In the genomic region with DNA sequence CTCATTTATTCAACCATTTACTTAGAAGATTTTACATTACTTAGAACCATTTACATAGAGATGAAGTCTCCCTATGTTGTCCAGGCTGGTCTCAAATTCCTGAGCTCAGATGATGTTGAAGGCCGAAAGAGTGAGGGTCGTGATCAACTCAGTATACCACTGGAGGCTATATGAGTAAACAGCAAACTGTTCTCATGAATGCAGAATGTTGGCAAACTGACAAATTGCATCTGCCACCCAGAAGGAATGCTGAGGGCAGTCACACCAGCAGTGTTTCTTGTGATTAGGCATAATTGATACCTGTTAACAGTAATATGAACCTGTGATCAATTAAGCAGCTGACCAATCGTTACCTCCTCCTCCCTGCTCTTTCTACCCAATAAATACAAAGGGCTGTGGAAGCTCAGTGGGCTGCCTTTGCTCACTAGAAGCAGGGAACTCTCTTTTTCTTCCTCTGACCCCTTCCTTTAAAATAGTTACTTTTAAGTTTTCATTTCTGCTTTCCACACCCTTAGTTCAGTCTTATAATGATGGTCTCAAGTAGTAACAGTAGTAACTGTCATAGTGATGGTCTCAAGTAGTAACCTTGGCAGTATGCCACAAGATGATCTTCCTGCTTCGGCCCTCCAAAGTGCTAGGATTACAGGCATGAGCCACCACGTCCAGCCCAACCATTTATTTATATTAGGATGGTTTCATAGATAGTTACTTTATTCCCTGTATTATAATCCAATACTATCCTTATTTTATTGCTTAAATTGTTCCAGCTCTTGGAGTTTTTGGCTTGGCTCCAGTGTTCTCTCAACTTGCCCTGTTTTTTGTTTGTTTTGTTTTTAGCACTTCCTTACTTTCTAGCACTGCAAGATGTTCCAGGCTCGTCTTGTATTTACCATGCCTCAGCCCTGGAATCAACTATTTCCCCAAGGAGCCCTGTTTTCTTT, we compare ENCODE assay signal across 9 cellular contexts. TPM values are rescaled to one million over a fixed set of nuclear protein-coding genes. Genes with fewer than 3 reads are reported as not detected.
DNase-seq lines count a peak whose midpoint lies in the region; ATAC-seq, FAIRE-seq and TF ChIP-seq lines count a peak whose summit lies in the region.
"Had no signal": no experiment of that assay in that cellular context is flagged by ENCODE, and none has a peak within 500 bp of the region (broad histone marks: within the 10 kb centered on the region; RNA-seq: fewer than 3 reads in every experiment).

No MANE protein-coding gene starts in this region.

- H3K4me2 ChIP-seq in keratinocyte (ENCODE audit: control insufficient read depth, extremely low read depth, insufficient read depth, low read depth, low read length), result peak overlapping the region; percentile 61

- DNase-seq in NCI-H1105 treated with DMSO at 0.1 percent for 48 hours (lab: John Stamatoyannopoulos, UW), result peak; percentile 16
- DNase-seq in NCI-H1105 (lab: John Stamatoyannopoulos, UW), result no peak
- no peak for DNase-seq in ascending aorta (ENCODE audit: low spot score in 2 of 2)
- DNase-seq in keratinocyte (ENCODE audit: low read depth, low spot score), result no peak
- no peak for DNase-seq in thoracic aorta (ENCODE audit: low spot score)
- DNase-seq in GM12892 (ENCODE audit: insufficient read length), result no peak
- DNase-seq in activated naive CD4-positive, alpha-beta T cell (lab: John Stamatoyannopoulos, UW), result no peak
- no peak for DNase-seq in effector CD4-positive, alpha-beta T cell
- DNase-seq: activated CD4-positive, CD25-positive, alpha-beta regulatory T cell had no signal

- no peak overlapping the region for H3K4me3 ChIP-seq in ascending aorta
- H3K4me3 ChIP-seq in keratinocyte (ENCODE audit: control insufficient read depth in 2 of 3, extremely low read depth in 1 of 3, insufficient read depth in 2 of 3, low read depth in 1 of 3, low read length in 3 of 3), result no peak overlapping the region
- H3K4me3 ChIP-seq in thoracic aorta, result no peak overlapping the region

- dilution Hi-C loops in keratinocyte (cut with MboI; ENCODE audit: extremely low pct_ligation_motif_present, low sequenced_read_pairs), result no loop called here

- no peak for ATAC-seq in thoracic aorta (ENCODE audit: insufficient number of reproducible peaks, low FRiP score, low read depth)

- H3K79me2 ChIP-seq in keratinocyte (ENCODE audit: control insufficient read depth, insufficient read depth, low read length), result no peaks in the 10 kb centered on the region

- no peaks in the 10 kb centered on the region for H3K9me3 ChIP-seq in ascending aorta
- no peaks in the 10 kb centered on the region for H3K9me3 ChIP-seq in keratinocyte (ENCODE audit: control insufficient read depth, low read depth, low read length)
- H3K9me3 ChIP-seq in thoracic aorta, result no peaks in the 10 kb centered on the region

- H3K27ac ChIP-seq in ascending aorta, result peak overlapping the region; percentile 34 to 50
- H3K27ac ChIP-seq in keratinocyte (ENCODE audit: control insufficient read depth, insufficient read depth, low read length), result peak overlapping the region; percentile 45
- peak overlapping the region; percentile 11 to 42 for H3K27ac ChIP-seq in thoracic aorta

- no peak for TF ChIP-seq POLR2A in GM12892 (IDR thresholded peaks at IDR 0.05; ENCODE audit: low read depth, low read length)

- H3K4me1 ChIP-seq in ascending aorta, result peaks cover 7 to 13% of the 10 kb centered on the region in 2 donors
- peaks cover 58% of the 10 kb centered on the region for H3K4me1 ChIP-seq in keratinocyte (ENCODE audit: control insufficient read depth, extremely low read depth, insufficient read depth, low read length)
- H3K4me1 ChIP-seq in thoracic aorta (ENCODE audit: control insufficient read depth in 1 of 2, low read depth in 2 of 2), result peaks cover 19 to 37% of the 10 kb centered on the region in 2 donors

- no peaks in the 10 kb centered on the region for H3K27me3 ChIP-seq in ascending aorta
- H3K27me3 ChIP-seq in keratinocyte (ENCODE audit: control insufficient read depth, extremely low read depth, insufficient read depth, low read length), result no peaks in the 10 kb centered on the region
- H3K27me3 ChIP-seq in thoracic aorta (replicated peaks; ENCODE audit: insufficient read depth), result no peaks in the 10 kb centered on the region

- no peak overlapping the region for H2AFZ ChIP-seq in keratinocyte (ENCODE audit: control insufficient read depth, low read length)

- peak overlapping the region; percentile 51 for H3K9ac ChIP-seq in keratinocyte (ENCODE audit: control insufficient read depth, extremely low read depth, insufficient read depth, low read length)

- FAIRE-seq in keratinocyte (lab: Jason Lieb, UNC), result peak; percentile 23
- FAIRE-seq in GM12892 (lab: Jason Lieb, UNC), result no peak

- no peaks in the 10 kb centered on the region for H3K9me1 ChIP-seq in keratinocyte (ENCODE audit: control insufficient read depth, extremely low read depth, insufficient read depth, low read length)

- intact Hi-C loops in ascending aorta (cut with DNase I), result no loop called here

- no peaks in the 10 kb centered on the region for H4K20me1 ChIP-seq in keratinocyte (ENCODE audit: control insufficient read depth, extremely low read depth, insufficient read depth, low read length)

- H3K36me3 ChIP-seq in ascending aorta (no peaks in the 10 kb centered on the region), keratinocyte (ENCODE audit: control insufficient read depth in 2 of 2, extremely low read depth in 1 of 2, insufficient read depth in 2 of 2, low read length in 2 of 2) (no peaks in the 10 kb centered on the region), thoracic aorta (no peaks in the 10 kb centered on the region)

- TF ChIP-seq CTCF in ascending aorta (IDR thresholded peaks at IDR 0.05) (no peak), keratinocyte (optimal IDR thresholded peaks at IDR 0.05 in 1 of 3, IDR thresholded peaks at IDR 0.05 in 1 of 3, conservative IDR thresholded peaks at IDR 0.05 in 1 of 3; ENCODE audit: extremely low read depth in 1 of 3, insufficient read depth in 2 of 3, low read length in 3 of 3) (no peak), thoracic aorta (IDR thresholded peaks at IDR 0.05) (no peak)

RNA-seq across cellular contexts. Expression of a gene that starts 25.8 kb away (rescaled TPM):
- 79.4 TPM for total RNA-seq in ascending aorta
- 449 to 510 TPM (median 483 TPM) in 3 replicates for polyA plus RNA-seq in keratinocyte
- 194 TPM for polyA plus RNA-seq in keratinocyte (2011; ENCODE audit: low read depth)
- polyA plus RNA-seq in keratinocyte (2011; cell fraction: cytosol; rRNA removed), result 326 and 472 TPM in 2 replicates
- 474 and 535 TPM in 2 replicates for polyA plus RNA-seq in keratinocyte (2011; cell fraction: nucleus; rRNA removed)
- 163 and 398 TPM in 2 replicates for polyA plus RNA-seq in keratinocyte (2012; ENCODE audit: low replicate concordance)
- 308 to 427 TPM (median 376 TPM) in 3 replicates for polyA minus RNA-seq in keratinocyte
- polyA minus RNA-seq in keratinocyte (2011; cell fraction: cytosol; rRNA and poly(A)+ RNA removed), result 273 TPM
- 227 and 490 TPM in 2 replicates for polyA minus RNA-seq in keratinocyte (2011; cell fraction: nucleus; rRNA and poly(A)+ RNA removed)
- total RNA-seq in thoracic aorta, result 100 to 1,000 TPM; 103 to 194 TPM
- polyA plus RNA-seq in GM12892 (2012; ENCODE audit: missing spikeins), result 49.7 TPM
